In the genomic region with DNA sequence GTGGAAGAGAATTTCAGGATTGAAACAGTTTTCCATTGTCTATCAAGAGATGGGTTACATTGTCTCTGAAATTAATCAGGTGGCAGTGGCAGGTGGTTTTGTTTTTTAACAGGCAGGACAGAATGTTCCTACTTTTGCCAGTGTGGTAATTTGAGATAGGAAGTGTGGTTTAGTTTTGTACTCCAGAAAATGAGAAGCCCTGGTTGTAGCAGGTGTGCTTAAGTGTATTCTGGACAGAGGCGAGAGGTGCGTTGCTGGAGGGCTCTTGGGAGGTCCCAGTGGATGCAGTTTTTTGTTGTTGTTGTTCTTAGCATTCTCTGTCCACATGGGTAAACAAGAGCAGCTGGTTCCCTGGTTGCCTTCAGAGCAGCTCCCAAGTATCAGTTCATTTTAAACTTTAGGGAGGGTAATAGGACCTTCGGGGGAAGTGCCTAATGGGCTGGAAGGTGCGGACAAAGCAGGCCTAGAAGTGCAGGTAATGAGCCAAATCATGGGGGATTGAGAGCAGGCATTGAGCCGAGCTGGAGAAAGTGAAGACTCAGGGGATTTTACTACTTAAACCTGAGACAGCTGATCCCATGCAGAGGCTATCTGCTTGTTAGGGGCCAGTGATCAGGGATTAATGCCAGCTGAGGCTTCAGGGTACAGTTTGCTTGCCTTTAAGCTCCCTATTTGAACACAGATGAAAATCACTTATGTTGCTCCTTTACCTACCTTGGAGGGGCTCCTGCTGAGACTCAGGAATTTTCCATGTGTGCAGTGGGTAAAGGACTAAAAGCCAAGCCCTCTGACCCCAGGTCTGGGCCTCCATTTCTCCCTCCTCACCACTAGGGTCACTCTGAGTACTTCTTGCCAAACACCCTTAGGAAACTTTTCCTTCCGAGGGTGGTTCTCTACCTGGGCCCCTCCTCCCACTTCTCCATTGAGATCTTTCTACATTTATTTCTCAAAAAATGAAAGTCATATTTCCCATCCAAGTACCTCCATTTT, we compare ENCODE assay signal across 16 cellular contexts. TPM values are rescaled to one million over a fixed set of nuclear protein-coding genes. Genes with fewer than 3 reads are reported as not detected.
A peak's percentile ranks its signal among the peaks of the same experiment; 100 is the strongest.
DNase-seq lines count a peak whose midpoint lies in the region; ATAC-seq, FAIRE-seq and TF ChIP-seq lines count a peak whose summit lies in the region.
"Had no signal": no experiment of that assay in that cellular context is flagged by ENCODE, and none has a peak within 500 bp of the region (broad histone marks: within the 10 kb centered on the region; RNA-seq: fewer than 3 reads in every experiment).

No MANE protein-coding gene starts in this region.

- TF ChIP-seq RAD21 in HepG2 (CRISPR knock-in tag; IDR thresholded peaks at IDR 0.05), result no peak

- intact Hi-C loops in HepG2 (cut with micrococcal nuclease; ENCODE audit: unreplicated experiment) (no loop called here), right lobe of liver (cut with DNase I) (no loop called here)

- H3K4me3 ChIP-seq in HepG2 (replicated peaks in 1 of 3; ENCODE audit: insufficient read depth in 1 of 3, low read depth in 2 of 3, low read length in 3 of 3), result no peak overlapping the region
- no peak overlapping the region for H3K4me3 ChIP-seq in right lobe of liver
- H3K4me3 ChIP-seq: suprapubic skin had no signal

- DNase-seq in HepG2 (ENCODE audit: low spot score) (no peak), right lobe of liver (no peak), NCI-H524 treated with DMSO at 0.1 percent for 48 hours (lab: John Stamatoyannopoulos, UW) (peak; percentile 4), left kidney (ENCODE audit: low read depth, low spot score) (peak; percentile 85), GF-D8 (lab: John Stamatoyannopoulos, UW) (no peak)
- no peak for DNase-seq in activated T-cell treated with anti-CD3 and anti-CD28 coated beads, Interleukin-2, amount 50 U/mL, for 24 hours
- DNase-seq: activated CD8-positive, alpha-beta memory T cell treated with anti-CD3 and anti-CD28 coated beads, Interleukin-2, amount 10 ng/mL, durations not matched to agents 7 days and 5 days; amygdala; GDM1; NCI-H526; stimulated activated CD4-positive, alpha-beta T cell treated with anti-CD3 and anti-CD28 coated beads, Interleukin-4, amount 100 ng/mL, for 24 hours had no signal

- no peak overlapping the region for H3K9ac ChIP-seq in HepG2 (ENCODE audit: insufficient read depth, low read depth, low read length)

- no peak overlapping the region for H2AFZ ChIP-seq in HepG2 (ENCODE audit: low read length)

- no peak for FAIRE-seq in HepG2 (lab: Jason Lieb, UNC)

- CTCF ChIA-PET in HepG2 (lab: Yijun Ruan, JAX; ENCODE audit: low intra/inter-chr PET ratio, low total read pairs), result no interaction called here

- H3K36me3 ChIP-seq in HepG2 (replicated peaks in 1 of 2; ENCODE audit: control insufficient read depth in 1 of 2, insufficient read depth in 2 of 2, low read length in 2 of 2), result peaks cover 3 to 16% of the 10 kb centered on the region in 2 experiments; a peak in 4 of 5 replicates
- peaks cover 0 to 18% (median 6%) of the 10 kb centered on the region in 4 donors for H3K36me3 ChIP-seq in right lobe of liver

- no TSS peak for BruUV-seq in HepG2 (replicated peaks; lab: Mats Ljungman, UMichigan)

- H3K4me3 Mint-ChIP-seq in activated T-cell treated with anti-CD3 and anti-CD28 coated beads, Interleukin-2, amount 50 U/mL, for 24 hours, result no peak overlapping the region
- H3K4me3 Mint-ChIP-seq: activated CD8-positive, alpha-beta memory T cell treated with anti-CD3 and anti-CD28 coated beads, Interleukin-2, amount 10 ng/mL, durations not matched to agents 7 days and 5 days had no signal

- in situ Hi-C loops in HepG2 (cut with HindIII; ENCODE audit: extremely low pct_ligation_motif_present, low pct_unique_long_range_greater_than_20kb), result no loop called here

- H3K4me1 ChIP-seq in HepG2 (ENCODE audit: insufficient read depth, low read length), result 0 out of 2 replicates have a peak, but pooled peaks cover 8% of the 10 kb centered on the region
- no peaks in the 10 kb centered on the region for H3K4me1 ChIP-seq in right lobe of liver

- no peak overlapping the region for H3K27ac Mint-ChIP-seq in activated T-cell treated with anti-CD3 and anti-CD28 coated beads, Interleukin-2, amount 50 U/mL, for 24 hours
- H3K27ac Mint-ChIP-seq: activated CD8-positive, alpha-beta memory T cell treated with anti-CD3 and anti-CD28 coated beads, Interleukin-2, amount 10 ng/mL, durations not matched to agents 7 days and 5 days had no signal

- no peak for TF ChIP-seq EP300 in HepG2 (IDR thresholded peaks at IDR 0.05; ENCODE audit: low read depth in 2 of 2, low read length in 2 of 2)
- TF ChIP-seq EP300 in HepG2 (CRISPR knock-in tag; IDR thresholded peaks at IDR 0.05; ENCODE audit: borderline replicate concordance), result no peak

- no peaks in the 10 kb centered on the region for H3K9me3 ChIP-seq in HepG2 (ENCODE audit: low read length)
- no peaks in the 10 kb centered on the region for H3K9me3 ChIP-seq in right lobe of liver
- H3K9me3 ChIP-seq: suprapubic skin had no signal

- H3K27ac ChIP-seq in HepG2 (ENCODE audit: extremely low read length, insufficient read depth, low read length) (no peak overlapping the region), right lobe of liver (no peak overlapping the region)
- H3K27ac ChIP-seq: suprapubic skin had no signal

- peaks cover 16% of the 10 kb centered on the region for H3K36me3 Mint-ChIP-seq in activated T-cell treated with anti-CD3 and anti-CD28 coated beads, Interleukin-2, amount 50 U/mL, for 24 hours (ENCODE audit: low read depth)
- H3K36me3 Mint-ChIP-seq: activated CD8-positive, alpha-beta memory T cell treated with anti-CD3 and anti-CD28 coated beads, Interleukin-2, amount 10 ng/mL, durations not matched to agents 7 days and 5 days had no signal

- H3K4me2 ChIP-seq in HepG2 (ENCODE audit: low read depth, low read length), result no peak overlapping the region

- no peaks in the 10 kb centered on the region for H3K27me3 Mint-ChIP-seq in activated T-cell treated with anti-CD3 and anti-CD28 coated beads, Interleukin-2, amount 50 U/mL, for 24 hours

- 95% methylated on average over 6 of the region's 6 CpGs for WGBS in HepG2 (ENCODE audit: low lambda C conversion rate)
- WGBS in right lobe of liver (ENCODE audit: insufficient coverage, low coverage, low lambda C conversion rate, missing lambda C conversion rate), result 69% methylated on average over 4 of the region's 6 CpGs

- TF ChIP-seq CTCF in HepG2 (CRISPR knock-in tag; IDR thresholded peaks at IDR 0.05) (no peak), right lobe of liver (IDR thresholded peaks at IDR 0.05) (no peak)

- no peaks in the 10 kb centered on the region for H4K20me1 ChIP-seq in HepG2 (ENCODE audit: insufficient read depth, low read length)

- H3K79me2 ChIP-seq in HepG2 (ENCODE audit: insufficient read depth, low read length), result no peaks in the 10 kb centered on the region

- POLR2A ChIA-PET in HepG2 (lab: Yijun Ruan, JAX), result no interaction called here

- H3K4me1 Mint-ChIP-seq in activated T-cell treated with anti-CD3 and anti-CD28 coated beads, Interleukin-2, amount 50 U/mL, for 24 hours (ENCODE audit: low read depth), result no peaks in the 10 kb centered on the region

- ATAC-seq in HepG2 (peak; percentile 60), right lobe of liver (no peak), GM21737 (IDR thresholded peaks at IDR 0.05; ENCODE audit: unreplicated experiment) (no peak), HG03159 (IDR thresholded peaks at IDR 0.05; ENCODE audit: unreplicated experiment) (no peak)
- ATAC-seq: activated CD8-positive, alpha-beta memory T cell treated with anti-CD3 and anti-CD28 coated beads, Interleukin-2, amount 10 ng/mL, durations not matched to agents 7 days and 5 days had no signal

- H3K9me3 Mint-ChIP-seq in activated T-cell treated with anti-CD3 and anti-CD28 coated beads, Interleukin-2, amount 50 U/mL, for 24 hours, result no peaks in the 10 kb centered on the region

- H3K27me3 ChIP-seq in HepG2 (ENCODE audit: control insufficient read depth in 1 of 2, insufficient read depth in 2 of 2, low read length in 2 of 2), result no peaks in the 10 kb centered on the region
- H3K27me3 ChIP-seq in right lobe of liver, result no peaks in the 10 kb centered on the region
- H3K27me3 ChIP-seq: suprapubic skin had no signal

- TF ChIP-seq POLR2A in HepG2 (IDR thresholded peaks at IDR 0.05; ENCODE audit: insufficient read depth in 1 of 2, low read depth in 2 of 2, low read length in 2 of 2) (no peak), right lobe of liver (IDR thresholded peaks at IDR 0.05) (no peak)

RNA-seq across cellular contexts. Expression of a gene that starts 6.1 kb away (rescaled TPM):
- total RNA-seq in HepG2 (2016; rRNA removed; fragmentation: Illumina TruSeq; extraction: Trizol) (9.4 and 10.6 TPM in 2 replicates), right lobe of liver (1 to 10 TPM; 2.9 to 6.1 (median 5.1) TPM)
- total RNA-seq in HepG2 (2016; cell fraction: cytosol; rRNA removed; fragmentation: Illumina TruSeq; extraction: Trizol; ENCODE audit: low read depth), result 0.62 and 0.71 TPM in 2 replicates
- total RNA-seq in HepG2 (2016; cell fraction: insoluble cytoplasmic fraction; rRNA removed; fragmentation: Illumina TruSeq; extraction: Trizol), result 10.2 and 10.9 TPM in 2 replicates
- 2.7 and 2.9 TPM in 2 replicates for total RNA-seq in HepG2 (2016; cell fraction: membrane; rRNA removed; fragmentation: Illumina TruSeq; extraction: Trizol)
- 12.6 and 18.6 TPM in 2 replicates for total RNA-seq in HepG2 (2016; cell fraction: nucleus; rRNA removed; fragmentation: Illumina TruSeq; extraction: Trizol)
- 3.9 and 4.6 TPM in 2 replicates for polyA plus RNA-seq in HepG2 (2011; rRNA removed)
- polyA plus RNA-seq in HepG2 (2011; cell fraction: cytosol; rRNA removed), result 1.8 and 2.7 TPM in 2 replicates
- 8.6 and 10.6 TPM in 2 replicates for polyA plus RNA-seq in HepG2 (2011; cell fraction: nucleus; rRNA removed)
- 3.6 and 4.1 TPM in 2 replicates for polyA plus RNA-seq in HepG2 (2012)
- polyA plus RNA-seq in HepG2 (2016; cell fraction: cytosol; fragmentation: Illumina TruSeq; extraction: Trizol; ENCODE audit: low read depth), result 0.22 and 0.25 TPM in 2 replicates
- polyA plus RNA-seq in HepG2 (2016; cell fraction: insoluble cytoplasmic fraction; fragmentation: Illumina TruSeq; extraction: Trizol; ENCODE audit: low read depth), result 5.0 TPM in 2 replicates
- polyA plus RNA-seq in HepG2 (2016; cell fraction: membrane; fragmentation: Illumina TruSeq; extraction: Trizol; ENCODE audit: low read depth), result 0.60 and 0.72 TPM in 2 replicates
- polyA plus RNA-seq in HepG2 (2016; cell fraction: nucleus; fragmentation: Illumina TruSeq; extraction: Trizol; ENCODE audit: insufficient read depth, low read depth), result 16.4 and 17.0 TPM in 2 replicates
- 5.5 and 25.8 TPM in 2 replicates for polyA minus RNA-seq in HepG2 (2011; rRNA and poly(A)+ RNA removed; ENCODE audit: low replicate concordance)
- 2.8 and 3.1 TPM in 2 replicates for polyA minus RNA-seq in HepG2 (2011; cell fraction: cytosol; rRNA and poly(A)+ RNA removed)
- polyA minus RNA-seq in HepG2 (2011; cell fraction: nucleus; rRNA and poly(A)+ RNA removed), result 11.5 and 15.7 TPM in 2 replicates

RNA-seq across cellular contexts. Expression of a gene that starts 8.2 kb away (rescaled TPM):
- total RNA-seq in HepG2 (2016; rRNA removed; fragmentation: Illumina TruSeq; extraction: Trizol) (9.1 and 14.1 TPM in 2 replicates), right lobe of liver (1 to 10 TPM; 3.0 to 4.8 (median 3.5) TPM)
- total RNA-seq in HepG2 (2016; cell fraction: cytosol; rRNA removed; fragmentation: Illumina TruSeq; extraction: Trizol; ENCODE audit: low read depth), result 0.91 and 1.1 TPM in 2 replicates
- total RNA-seq in HepG2 (2016; cell fraction: insoluble cytoplasmic fraction; rRNA removed; fragmentation: Illumina TruSeq; extraction: Trizol), result 9.1 and 13.9 TPM in 2 replicates
- 5.3 and 5.7 TPM in 2 replicates for total RNA-seq in HepG2 (2016; cell fraction: membrane; rRNA removed; fragmentation: Illumina TruSeq; extraction: Trizol)
- 14.7 and 16.3 TPM in 2 replicates for total RNA-seq in HepG2 (2016; cell fraction: nucleus; rRNA removed; fragmentation: Illumina TruSeq; extraction: Trizol)
- 2.5 and 3.4 TPM in 2 replicates for polyA plus RNA-seq in HepG2 (2011; rRNA removed)
- 1.1 and 1.7 TPM in 2 replicates for polyA plus RNA-seq in HepG2 (2011; cell fraction: cytosol; rRNA removed)
- 4.1 and 4.8 TPM in 2 replicates for polyA plus RNA-seq in HepG2 (2011; cell fraction: nucleus; rRNA removed)
- polyA plus RNA-seq in HepG2 (2012), result 3.9 and 4.9 TPM in 2 replicates
- polyA plus RNA-seq in HepG2 (2016; cell fraction: cytosol; fragmentation: Illumina TruSeq; extraction: Trizol; ENCODE audit: low read depth), result 0.36 and 0.38 TPM in 2 replicates
- 9.5 and 10.5 TPM in 2 replicates for polyA plus RNA-seq in HepG2 (2016; cell fraction: insoluble cytoplasmic fraction; fragmentation: Illumina TruSeq; extraction: Trizol; ENCODE audit: low read depth)
- polyA plus RNA-seq in HepG2 (2016; cell fraction: membrane; fragmentation: Illumina TruSeq; extraction: Trizol; ENCODE audit: low read depth), result 2.4 and 2.5 TPM in 2 replicates
- 15.7 and 15.8 TPM in 2 replicates for polyA plus RNA-seq in HepG2 (2016; cell fraction: nucleus; fragmentation: Illumina TruSeq; extraction: Trizol; ENCODE audit: insufficient read depth, low read depth)
- polyA minus RNA-seq in HepG2 (2011; rRNA and poly(A)+ RNA removed; ENCODE audit: low replicate concordance), result 2.4 and 7.1 TPM in 2 replicates
- 3.2 and 3.8 TPM in 2 replicates for polyA minus RNA-seq in HepG2 (2011; cell fraction: cytosol; rRNA and poly(A)+ RNA removed)
- polyA minus RNA-seq in HepG2 (2011; cell fraction: nucleus; rRNA and poly(A)+ RNA removed), result 16.9 and 21.2 TPM in 2 replicates

RNA-seq across cellular contexts. Expression of a gene that starts 26.6 kb away (rescaled TPM):
- 0.95 and 1.1 TPM in 2 replicates for total RNA-seq in HepG2 (2016; rRNA removed; fragmentation: Illumina TruSeq; extraction: Trizol)
- 0.18 and 0.20 TPM in 2 replicates for total RNA-seq in HepG2 (2016; cell fraction: cytosol; rRNA removed; fragmentation: Illumina TruSeq; extraction: Trizol; ENCODE audit: low read depth)
- total RNA-seq in HepG2 (2016; cell fraction: insoluble cytoplasmic fraction; rRNA removed; fragmentation: Illumina TruSeq; extraction: Trizol), result 0.80 and 0.89 TPM in 2 replicates
- total RNA-seq in HepG2 (2016; cell fraction: membrane; rRNA removed; fragmentation: Illumina TruSeq; extraction: Trizol), result 0.56 and 0.65 TPM in 2 replicates
- 1.0 and 1.1 TPM in 2 replicates for total RNA-seq in HepG2 (2016; cell fraction: nucleus; rRNA removed; fragmentation: Illumina TruSeq; extraction: Trizol)
- 0.51 and 0.77 TPM in 2 replicates for polyA plus RNA-seq in HepG2 (2011; rRNA removed)
- polyA plus RNA-seq in HepG2 (2011; cell fraction: cytosol; rRNA removed), result 0.20 and 0.29 TPM in 2 replicates
- 1.0 and 1.2 TPM in 2 replicates for polyA plus RNA-seq in HepG2 (2011; cell fraction: nucleus; rRNA removed)
- polyA plus RNA-seq in HepG2 (2012), result 0.36 and 0.48 TPM in 2 replicates
- 0.09 and 0.16 TPM in 2 replicates for polyA plus RNA-seq in HepG2 (2016; cell fraction: cytosol; fragmentation: Illumina TruSeq; extraction: Trizol; ENCODE audit: low read depth)
- polyA plus RNA-seq in HepG2 (2016; cell fraction: insoluble cytoplasmic fraction; fragmentation: Illumina TruSeq; extraction: Trizol; ENCODE audit: low read depth), result 1.4 and 1.6 TPM in 2 replicates
- polyA plus RNA-seq in HepG2 (2016; cell fraction: membrane; fragmentation: Illumina TruSeq; extraction: Trizol; ENCODE audit: low read depth), result 0.35 and 0.52 TPM in 2 replicates
- 1.4 and 1.9 TPM in 2 replicates for polyA plus RNA-seq in HepG2 (2016; cell fraction: nucleus; fragmentation: Illumina TruSeq; extraction: Trizol; ENCODE audit: insufficient read depth, low read depth)
- 0.80 TPM in 2 replicates for polyA minus RNA-seq in HepG2 (2011; rRNA and poly(A)+ RNA removed; ENCODE audit: low replicate concordance)
- polyA minus RNA-seq in HepG2 (2011; cell fraction: cytosol; rRNA and poly(A)+ RNA removed), result 0.44 and 0.69 TPM in 2 replicates
- polyA minus RNA-seq in HepG2 (2011; cell fraction: nucleus; rRNA and poly(A)+ RNA removed), result 1.5 and 2.6 TPM in 2 replicates
- under 1 TPM; 0.27 to 0.68 (median 0.37) TPM for total RNA-seq in right lobe of liver
- total RNA-seq: activated CD8-positive, alpha-beta memory T cell treated with anti-CD3 and anti-CD28 coated beads, Interleukin-2, amount 10 ng/mL, durations not matched to agents 7 days and 5 days; T-helper 1 cell treated with Interleukin-12 subunit alpha and Interleukin-12 subunit beta and Interleukin-4 antibody, amounts not matched to agents 30 ng/mL and 1 ng/mL, for 36 hours had no signal
- polyA plus RNA-seq: AG04450 had no signal

RNA-seq across cellular contexts. Expression of a gene that starts 29.5 kb away (rescaled TPM):
- total RNA-seq in HepG2 (2016; rRNA removed; fragmentation: Illumina TruSeq; extraction: Trizol) (115 and 155 TPM in 2 replicates), right lobe of liver (100 to 1,000 TPM; 156 to 328 (median 226) TPM)
- 32.6 and 35.5 TPM in 2 replicates for total RNA-seq in HepG2 (2016; cell fraction: cytosol; rRNA removed; fragmentation: Illumina TruSeq; extraction: Trizol; ENCODE audit: low read depth)
- total RNA-seq in HepG2 (2016; cell fraction: insoluble cytoplasmic fraction; rRNA removed; fragmentation: Illumina TruSeq; extraction: Trizol), result 103 and 158 TPM in 2 replicates
- total RNA-seq in HepG2 (2016; cell fraction: membrane; rRNA removed; fragmentation: Illumina TruSeq; extraction: Trizol), result 54.7 and 56.1 TPM in 2 replicates
- total RNA-seq in HepG2 (2016; cell fraction: nucleus; rRNA removed; fragmentation: Illumina TruSeq; extraction: Trizol), result 137 and 149 TPM in 2 replicates
- 266 and 267 TPM in 2 replicates for polyA plus RNA-seq in HepG2 (2011; rRNA removed)
- polyA plus RNA-seq in HepG2 (2011; cell fraction: cytosol; rRNA removed), result 125 and 190 TPM in 2 replicates
- 342 and 476 TPM in 2 replicates for polyA plus RNA-seq in HepG2 (2011; cell fraction: nucleus; rRNA removed)
- 127 and 145 TPM in 2 replicates for polyA plus RNA-seq in HepG2 (2012)
- 28.4 and 30.6 TPM in 2 replicates for polyA plus RNA-seq in HepG2 (2016; cell fraction: cytosol; fragmentation: Illumina TruSeq; extraction: Trizol; ENCODE audit: low read depth)
- polyA plus RNA-seq in HepG2 (2016; cell fraction: insoluble cytoplasmic fraction; fragmentation: Illumina TruSeq; extraction: Trizol; ENCODE audit: low read depth), result 83.2 and 84.7 TPM in 2 replicates
- 38.4 and 38.5 TPM in 2 replicates for polyA plus RNA-seq in HepG2 (2016; cell fraction: membrane; fragmentation: Illumina TruSeq; extraction: Trizol; ENCODE audit: low read depth)
- 222 and 224 TPM in 2 replicates for polyA plus RNA-seq in HepG2 (2016; cell fraction: nucleus; fragmentation: Illumina TruSeq; extraction: Trizol; ENCODE audit: insufficient read depth, low read depth)
- 81.3 and 321 TPM in 2 replicates for polyA minus RNA-seq in HepG2 (2011; rRNA and poly(A)+ RNA removed; ENCODE audit: low replicate concordance)
- polyA minus RNA-seq in HepG2 (2011; cell fraction: cytosol; rRNA and poly(A)+ RNA removed), result 34.7 and 50.0 TPM in 2 replicates
- 175 and 265 TPM in 2 replicates for polyA minus RNA-seq in HepG2 (2011; cell fraction: nucleus; rRNA and poly(A)+ RNA removed)
- polyA plus RNA-seq: AG04450 had no signal

RNA-seq across cellular contexts. Expression of a gene that starts 44.9 kb away (rescaled TPM):
- 18.7 and 32.1 TPM in 2 replicates for total RNA-seq in HepG2 (2016; rRNA removed; fragmentation: Illumina TruSeq; extraction: Trizol)
- total RNA-seq in HepG2 (2016; cell fraction: cytosol; rRNA removed; fragmentation: Illumina TruSeq; extraction: Trizol; ENCODE audit: low read depth), result 3.0 and 3.6 TPM in 2 replicates
- 20.0 and 32.8 TPM in 2 replicates for total RNA-seq in HepG2 (2016; cell fraction: insoluble cytoplasmic fraction; rRNA removed; fragmentation: Illumina TruSeq; extraction: Trizol)
- 8.4 and 8.5 TPM in 2 replicates for total RNA-seq in HepG2 (2016; cell fraction: membrane; rRNA removed; fragmentation: Illumina TruSeq; extraction: Trizol)
- 25.3 and 31.2 TPM in 2 replicates for total RNA-seq in HepG2 (2016; cell fraction: nucleus; rRNA removed; fragmentation: Illumina TruSeq; extraction: Trizol)
- 60.1 and 86.3 TPM in 2 replicates for polyA plus RNA-seq in HepG2 (2011; rRNA removed)
- polyA plus RNA-seq in HepG2 (2011; cell fraction: cytosol; rRNA removed), result 31.3 and 80.8 TPM in 2 replicates
- polyA plus RNA-seq in HepG2 (2011; cell fraction: nucleus; rRNA removed), result 20.1 and 40.4 TPM in 2 replicates
- 27.8 and 31.2 TPM in 2 replicates for polyA plus RNA-seq in HepG2 (2012)
- 3.4 and 4.2 TPM in 2 replicates for polyA plus RNA-seq in HepG2 (2016; cell fraction: cytosol; fragmentation: Illumina TruSeq; extraction: Trizol; ENCODE audit: low read depth)
- polyA plus RNA-seq in HepG2 (2016; cell fraction: insoluble cytoplasmic fraction; fragmentation: Illumina TruSeq; extraction: Trizol; ENCODE audit: low read depth), result 24.1 and 24.2 TPM in 2 replicates
- polyA plus RNA-seq in HepG2 (2016; cell fraction: membrane; fragmentation: Illumina TruSeq; extraction: Trizol; ENCODE audit: low read depth), result 6.7 and 8.1 TPM in 2 replicates
- 36.3 and 36.5 TPM in 2 replicates for polyA plus RNA-seq in HepG2 (2016; cell fraction: nucleus; fragmentation: Illumina TruSeq; extraction: Trizol; ENCODE audit: insufficient read depth, low read depth)
- polyA minus RNA-seq in HepG2 (2011; rRNA and poly(A)+ RNA removed; ENCODE audit: low replicate concordance), result 2.9 and 24.1 TPM in 2 replicates
- 15.5 and 33.3 TPM in 2 replicates for polyA minus RNA-seq in HepG2 (2011; cell fraction: cytosol; rRNA and poly(A)+ RNA removed)
- polyA minus RNA-seq in HepG2 (2011; cell fraction: nucleus; rRNA and poly(A)+ RNA removed), result 16.2 and 28.8 TPM in 2 replicates
- 1,000 to 10,000 TPM in 3 of 6 experiments, 100 to 1,000 TPM in 3; 746 to 1,325 (median 959) TPM for total RNA-seq in right lobe of liver
- total RNA-seq: activated CD8-positive, alpha-beta memory T cell treated with anti-CD3 and anti-CD28 coated beads, Interleukin-2, amount 10 ng/mL, durations not matched to agents 7 days and 5 days; T-helper 1 cell treated with Interleukin-12 subunit alpha and Interleukin-12 subunit beta and Interleukin-4 antibody, amounts not matched to agents 30 ng/mL and 1 ng/mL, for 36 hours had no signal
- polyA plus RNA-seq: AG04450 had no signal

Comparison
In these comparisons a context has a peak if more than half of its experiments do, and no peak if none do; other contexts are left out.
1. DNase-seq: peak in NCI-H524 treated with DMSO at 0.1 percent for 48 hours (single experiment) and left kidney (single experiment); none in HepG2 (single experiment), right lobe of liver (0 of 3), activated T-cell treated with anti-CD3 and anti-CD28 coated beads, Interleukin-2, amount 50 U/mL, for 24 hours (single experiment) and GF-D8 (single experiment).